20 cellular contexts compared by ENCODE assay signal in the genomic region with DNA sequence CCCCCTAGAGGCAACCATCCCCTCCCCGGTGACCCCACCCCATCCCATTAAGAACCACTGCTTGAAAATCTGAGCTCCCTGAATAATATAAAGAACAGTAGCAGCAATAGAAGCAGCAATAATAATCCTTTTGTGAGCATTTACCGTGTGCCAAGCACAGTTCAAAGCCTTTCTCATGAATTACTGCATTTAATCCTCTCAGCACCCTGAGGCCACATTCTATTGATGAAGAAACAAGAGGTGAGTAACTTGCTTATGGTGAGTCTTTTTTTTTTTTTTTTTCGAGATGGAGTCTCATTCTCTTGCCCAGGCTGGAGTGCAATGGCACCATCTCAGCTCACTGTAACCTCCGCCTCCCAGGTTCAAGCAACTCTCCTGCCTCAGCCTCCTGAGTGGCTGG.
"Had no signal": no experiment of that assay in that cellular context is flagged by ENCODE, and none has a peak within 500 bp of the region (broad histone marks: within the 10 kb centered on the region; RNA-seq: fewer than 3 reads in every experiment).

No MANE protein-coding gene starts in this region.

- H3K4me3 ChIP-seq: SK-N-MC had no signal

- ATAC-seq: activated T-helper 17 cell treated with anti-CD3 and anti-CD28 coated beads, Interleukin-2, amount 50 U/mL, for 72 hours had no signal

- H3K27ac ChIP-seq: SK-N-MC, VCaP had no signal

- DNase-seq: activated CD4-positive, alpha-beta memory T cell treated with anti-CD3 and anti-CD28 coated beads, Interleukin-2, amount 10 ng/mL, durations not matched to agents 7 days and 5 days; activated CD4-positive, alpha-beta T cell treated with anti-CD3 and anti-CD28 coated beads, Interleukin-2, amount 50 U/mL, for 1 hour; activated CD4-positive, CD25-positive, alpha-beta regulatory T cell; activated gamma-delta T cell treated with Interleukin-2 at 50 U/mL for 16 hours; activated naive CD4-positive, alpha-beta T cell treated with anti-CD3 and anti-CD28 coated beads, Interleukin-2, amount 10 ng/mL, durations not matched to agents 7 days and 5 days; activated naive CD8-positive, alpha-beta T cell treated with anti-CD3 and anti-CD28 coated beads for 36 hours; activated T-cell treated with anti-CD3 and anti-CD28 coated beads for 4 hours; activated T-cell treated with anti-CD3 and anti-CD28 coated beads, Interleukin-2, amount 50 U/mL, for 48 hours; central memory CD4-positive, alpha-beta T cell; NCI-H1048; NCI-H146; NCI-H187 treated with DMSO at 0.1 percent for 48 hours; NCI-H2081 treated with DMSO at 0.1 percent for 48 hours; NCI-H446; NCI-H524; SIG-M5; T-helper 1 cell had no signal
